7 cellular contexts compared by ENCODE assay signal in the genomic region with DNA sequence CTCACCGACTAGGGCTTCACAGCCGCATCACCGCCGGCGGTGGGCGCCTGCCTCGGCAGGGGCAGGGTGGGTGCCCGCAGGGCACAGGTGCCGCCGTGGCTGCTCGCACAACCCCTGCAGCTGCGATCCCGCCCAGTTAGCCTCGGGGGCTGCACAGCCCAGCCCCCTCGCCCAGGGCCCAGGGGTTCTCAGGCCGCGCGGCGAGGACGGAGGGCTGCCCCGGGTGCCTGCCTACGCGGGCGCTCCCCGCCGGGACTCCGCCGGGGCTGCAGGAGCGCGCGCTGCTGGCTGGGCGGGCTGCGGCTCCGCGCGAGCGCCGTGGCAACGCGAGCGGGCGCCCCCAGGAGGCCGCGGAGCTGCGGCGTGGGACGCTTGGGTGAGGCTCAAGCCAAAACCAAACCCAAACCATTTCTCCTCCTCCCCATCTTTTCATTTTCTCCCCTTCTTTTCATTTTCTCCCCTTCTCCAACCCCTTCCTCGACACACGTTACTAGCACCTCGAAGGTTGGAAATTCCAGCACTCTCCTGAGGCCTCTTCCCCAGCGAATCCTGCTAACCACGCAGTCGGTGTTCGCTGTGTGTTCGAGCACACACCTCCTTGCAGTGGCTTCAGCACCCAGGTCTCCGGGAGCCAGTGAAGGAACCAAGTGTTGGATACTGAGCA. TPM values are rescaled to one million over a fixed set of nuclear protein-coding genes. Genes with fewer than 3 reads are reported as not detected.
DNase-seq lines count a peak whose midpoint lies in the region; ATAC-seq, FAIRE-seq and TF ChIP-seq lines count a peak whose summit lies in the region.

A gene with protein sequence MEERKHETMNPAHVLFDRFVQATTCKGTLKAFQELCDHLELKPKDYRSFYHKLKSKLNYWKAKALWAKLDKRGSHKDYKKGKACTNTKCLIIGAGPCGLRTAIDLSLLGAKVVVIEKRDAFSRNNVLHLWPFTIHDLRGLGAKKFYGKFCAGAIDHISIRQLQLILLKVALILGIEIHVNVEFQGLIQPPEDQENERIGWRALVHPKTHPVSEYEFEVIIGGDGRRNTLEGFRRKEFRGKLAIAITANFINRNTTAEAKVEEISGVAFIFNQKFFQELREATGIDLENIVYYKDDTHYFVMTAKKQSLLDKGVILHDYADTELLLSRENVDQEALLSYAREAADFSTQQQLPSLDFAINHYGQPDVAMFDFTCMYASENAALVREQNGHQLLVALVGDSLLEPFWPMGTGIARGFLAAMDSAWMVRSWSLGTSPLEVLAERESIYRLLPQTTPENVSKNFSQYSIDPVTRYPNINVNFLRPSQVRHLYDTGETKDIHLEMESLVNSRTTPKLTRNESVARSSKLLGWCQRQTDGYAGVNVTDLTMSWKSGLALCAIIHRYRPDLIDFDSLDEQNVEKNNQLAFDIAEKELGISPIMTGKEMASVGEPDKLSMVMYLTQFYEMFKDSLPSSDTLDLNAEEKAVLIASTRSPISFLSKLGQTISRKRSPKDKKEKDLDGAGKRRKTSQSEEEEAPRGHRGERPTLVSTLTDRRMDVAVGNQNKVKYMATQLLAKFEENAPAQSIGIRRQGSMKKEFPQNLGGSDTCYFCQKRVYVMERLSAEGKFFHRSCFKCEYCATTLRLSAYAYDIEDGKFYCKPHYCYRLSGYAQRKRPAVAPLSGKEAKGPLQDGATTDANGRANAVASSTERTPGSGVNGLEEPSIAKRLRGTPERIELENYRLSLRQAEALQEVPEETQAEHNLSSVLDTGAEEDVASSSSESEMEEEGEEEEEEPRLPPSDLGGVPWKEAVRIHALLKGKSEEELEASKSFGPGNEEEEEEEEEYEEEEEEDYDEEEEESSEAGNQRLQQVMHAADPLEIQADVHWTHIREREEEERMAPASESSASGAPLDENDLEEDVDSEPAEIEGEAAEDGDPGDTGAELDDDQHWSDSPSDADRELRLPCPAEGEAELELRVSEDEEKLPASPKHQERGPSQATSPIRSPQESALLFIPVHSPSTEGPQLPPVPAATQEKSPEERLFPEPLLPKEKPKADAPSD (N-terminal part only) (minus strand): TSS at position 286 of the 664 bp plus-strand sequence. CDS start 117,749 bp downstream, outside the sequence.

- SMC1A ChIA-PET in GM12878 (lab: Charles Lee; ENCODE audit: uncharacterized antibody, unreplicated experiment), result interaction anchor here (0.7 to 11.6 kb wide), 6 partner anchors 13 to 266 kb away, joined by 3 to 98 read pairs (median 6); a partner anchor contains a TSS

- H3K9ac ChIP-seq in GM12878 (ENCODE audit: control insufficient read depth, insufficient read depth, low read length), result peak within 1 kb of the TSS; percentile 41; the same call in 1 of the 2 replicates

- H3K4me1 ChIP-seq in GM12878 (ENCODE audit: control insufficient read depth, insufficient read depth, low read length), result peaks cover 7% of the 10 kb centered on the region

- peak; percentile 58 to 83 (median 76); a peak in 4 of 6 replicates for TF ChIP-seq CTCF in GM12878 (IDR thresholded peaks at IDR 0.05 in 2 of 3, conservative IDR thresholded peaks at IDR 0.05 in 1 of 3; ENCODE audit: control insufficient read depth in 2 of 3, extremely low read depth in 1 of 3, insufficient read depth in 1 of 3, low read depth in 3 of 3, low read length in 3 of 3)

- peak; percentile 75 for TF ChIP-seq RAD21 in GM12878 (IDR thresholded peaks at IDR 0.05; ENCODE audit: insufficient read depth, low read depth, low read length)

- POLR2A ChIA-PET in GM12878 (lab: Charles Lee), result interaction anchor here (1.1 to 1.2 kb wide), 2 partner anchors 41 to 52 kb away, joined by 3 read pairs; no protein-coding TSS in a partner anchor

- H3K4me2 ChIP-seq in GM12878 (ENCODE audit: control insufficient read depth, insufficient read depth), result peak within 1 kb of the TSS; percentile 97

- intact Hi-C loops in GM12878 (cut with micrococcal nuclease; ENCODE audit: unreplicated experiment), result loop anchor here (5.0 kb wide), 1 partner anchor 192 kb away; no protein-coding TSS in a partner anchor

- H3K36me3 ChIP-seq in MG63 (no peaks in the 10 kb centered on the region), GM12878 (ENCODE audit: control insufficient read depth in 2 of 2, insufficient read depth in 2 of 2, low read length in 1 of 2) (no peaks in the 10 kb centered on the region)

- no peak for FAIRE-seq in GM12878 (lab: Jason Lieb, UNC)

- TF ChIP-seq POLR2A in GM15510 (IDR thresholded peaks at IDR 0.05; ENCODE audit: borderline replicate concordance, extremely low read depth, insufficient read length) (peak; percentile 22), GM12878 (IDR thresholded peaks at IDR 0.05; ENCODE audit: low read depth, low read length) (no peak)

- peak within 1 kb of the TSS; percentile 86 for H2AFZ ChIP-seq in GM12878 (ENCODE audit: control insufficient read depth, low read depth, low read length)

- no peaks in the 10 kb centered on the region for H3K79me2 ChIP-seq in GM12878 (ENCODE audit: control insufficient read depth, insufficient read depth, low read length)

- RAD21 ChIA-PET in GM12878 (lab: Charles Lee; ENCODE audit: unreplicated experiment), result interaction anchor here (1.0 to 3.6 kb wide), 13 partner anchors 13 to 194 kb away, joined by 3 to 19 read pairs (median 7); no protein-coding TSS in a partner anchor

- 8% methylated on average over 28 of the region's 56 CpGs for WGBS in GM12878 (ENCODE audit: insufficient coverage, insufficient replicate concordance, low lambda C conversion rate, missing lambda C conversion rate)

- H3K9me3 ChIP-seq in MG63 (no peaks in the 10 kb centered on the region), GM12878 (replicated peaks; ENCODE audit: control insufficient read depth, insufficient read depth, low read length) (no peaks in the 10 kb centered on the region)

- no peak within 1 kb of the TSS for H3K27ac ChIP-seq in GM12878 (ENCODE audit: control insufficient read depth, insufficient read depth)

- H4K20me1 ChIP-seq in GM12878 (ENCODE audit: control insufficient read depth, insufficient read depth), result no peaks in the 10 kb centered on the region

- H3K4me3 ChIP-seq in MG63, result peak within 1 kb of the TSS; percentile 62
- H3K4me3 ChIP-seq in GM12878, result peak within 1 kb of the TSS; percentile 79

- H3K27me3 ChIP-seq in MG63 (no peaks in the 10 kb centered on the region), GM12878 (replicated peaks in 1 of 2; ENCODE audit: control insufficient read depth in 2 of 2, insufficient read depth in 2 of 2, low read length in 1 of 2) (no peaks in the 10 kb centered on the region; a peak in 2 of 4 replicates)

- in situ Hi-C loops in GM12878 (cut with MboI), result no loop called here

- BruUV-seq in GM12878 (replicated peaks; lab: Mats Ljungman, UMichigan), result no TSS peak

- CTCF ChIA-PET in GM12878 (lab: Yijun Ruan, JAX), result interaction anchor here (0.6 to 8.6 kb wide), 16 partner anchors 10 to 190 kb away, joined by 3 to 80 read pairs (median 5); a partner anchor contains a TSS

- DNase-seq in MG63 (peak; percentile 71), T1000 (lab: John Stamatoyannopoulos, UW) (peak; percentile 56), GM12878 (ENCODE audit: low read depth, low spot score) (no peak), hippocampal formation (lab: John Stamatoyannopoulos, UW) (peak; percentile 68 to 74), retina (peak; percentile 89)

- peak; percentile 96 for ATAC-seq in GM12878
- no peak for ATAC-seq in GM18502 (IDR thresholded peaks at IDR 0.05; ENCODE audit: poor library complexity, unreplicated experiment)

- TF ChIP-seq EP300 in GM12878 (IDR thresholded peaks at IDR 0.05; ENCODE audit: borderline replicate concordance in 1 of 2, control insufficient read depth in 1 of 2, low read depth in 2 of 2, low read length in 2 of 2), result no peak

TF ChIP-seq in GM12878, 131 proteins besides CTCF, POLR2A, EP300 and RAD21 (continues in another document):
- TF ChIP-seq RAD51 (IDR thresholded peaks at IDR 0.05) (no peak), TCF12 (IDR thresholded peaks at IDR 0.05; ENCODE audit: low read depth, low read length) (no peak), GATAD2B (conservative IDR thresholded peaks at IDR 0.05; ENCODE audit: low read depth) (peak; percentile 81), ZNF24 (IDR thresholded peaks at IDR 0.05) (0 out of 2 replicates have a peak, but pooled peaks have one; percentile 16), ETV6 (conservative IDR thresholded peaks at IDR 0.05 in 1 of 2, IDR thresholded peaks at IDR 0.05 in 1 of 2; ENCODE audit: borderline replicate concordance in 1 of 2, low read depth in 1 of 2) (no peak), RB1 (IDR thresholded peaks at IDR 0.05; ENCODE audit: borderline replicate concordance) (peak; percentile 97; the same call in 1 of the 2 replicates), DPF2 (IDR thresholded peaks at IDR 0.05) (peak; percentile 72), POLR2AphosphoS5 (IDR thresholded peaks at IDR 0.05; ENCODE audit: low read length) (no peak)

RNA-seq across cellular contexts. Expression of the gene that starts here (rescaled TPM):
- 13.4 and 20.6 TPM in 2 replicates for total RNA-seq in MG63 (2014; rRNA removed; shearing (Covaris generic); ENCODE audit: low replicate concordance)
- total RNA-seq in GM12878 (2013; cell fraction: nucleolus; rRNA removed), result 350 and 390 TPM in 2 replicates
- total RNA-seq in GM12878 (2014; rRNA removed), result 24.1 and 26.8 TPM in 2 replicates
- 27.0 and 30.5 TPM in 2 replicates for total RNA-seq in GM12878 (2014; rRNA removed; fragmentation: Illumina TruSeq; extraction: Trizol)
- 88.1 and 92.2 TPM in 2 replicates for total RNA-seq in GM12878 (2021)
- polyA plus RNA-seq in GM12878 (2011; ENCODE audit: low read depth), result 10.0 TPM
- 12.6 and 21.2 TPM in 2 replicates for polyA plus RNA-seq in GM12878 (2011; rRNA removed)
- 10.7 and 12.7 TPM in 2 replicates for polyA plus RNA-seq in GM12878 (2011; cell fraction: cytosol; rRNA removed)
- 68.4 and 143 TPM in 2 replicates for polyA plus RNA-seq in GM12878 (2011; cell fraction: nucleus; rRNA removed)
- polyA plus RNA-seq in GM12878 (2012), result 17.8 and 21.9 TPM in 2 replicates
- polyA plus RNA-seq in GM12878 (2014; fragmentation: Illumina TruSeq; extraction: Trizol), result 44.7 and 57.4 TPM in 2 replicates
- polyA plus RNA-seq in GM12878 (2014; fragmentation: Nextera tagmentation; extraction: Ambion mirVana), result 1 to 10 TPM; 2.6 to 3.3 TPM
- 30.8 and 36.1 TPM in 2 replicates for polyA plus RNA-seq in GM12878 (2014; rRNA removed)
- polyA plus RNA-seq in GM12878 (2016; fragmentation: Nextera tagmentation; extraction: Ambion mirVana), result 10 to 100 TPM; 11.0 to 16.4 TPM
- polyA minus RNA-seq in GM12878 (2011; rRNA and poly(A)+ RNA removed), result 47.1 and 52.2 TPM in 2 replicates
- polyA minus RNA-seq in GM12878 (2011; cell fraction: cytosol; rRNA and poly(A)+ RNA removed), result 18.7 and 21.0 TPM in 2 replicates
- polyA minus RNA-seq in GM12878 (2011; cell fraction: nucleus; rRNA and poly(A)+ RNA removed), result 46.8 and 73.0 TPM in 2 replicates
